ENCODE assay signal across 8 cellular contexts in the genomic region with DNA sequence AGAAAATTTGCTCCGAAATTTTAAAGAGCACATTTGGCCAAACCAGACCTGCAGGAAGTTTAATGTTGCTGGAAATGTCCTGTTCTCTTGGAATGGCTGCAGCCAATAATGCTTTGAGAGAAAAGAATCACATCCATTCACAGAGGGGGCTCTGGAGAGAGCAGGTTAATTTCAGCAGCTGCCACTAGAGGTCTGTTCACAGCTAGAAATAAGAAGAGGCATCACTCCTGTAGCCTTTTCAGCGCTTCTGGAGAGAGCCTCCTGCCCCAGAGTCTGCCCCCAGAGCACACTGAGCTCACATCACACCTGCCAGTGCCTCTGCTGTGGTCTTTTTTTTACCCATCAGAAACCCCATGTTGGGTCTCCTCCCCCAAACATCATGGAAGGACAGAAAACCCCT.
DNase-seq lines count a peak whose midpoint lies in the region; ATAC-seq and TF ChIP-seq lines count a peak whose summit lies in the region.

No MANE protein-coding gene starts in this region.

- H3K27ac ChIP-seq in VCaP: no peak overlapping the region

- TF ChIP-seq CTCF in GM12874 (IDR thresholded peaks at IDR 0.05; ENCODE audit: insufficient read depth, low read depth, low read length): peak; percentile 62
- TF ChIP-seq CTCF in VCaP (conservative IDR thresholded peaks at IDR 0.05): peak; percentile 79

- DNase-seq in A172 (ENCODE audit: low spot score): peak; percentile 40
- DNase-seq in left colon: no peak
- DNase-seq in stimulated activated CD4-positive, alpha-beta T cell treated with anti-CD3 and anti-CD28 coated beads, Interleukin-12 subunit alpha, Interleukin-12 subunit beta, amount 100 ng/mL, for 4 hours: no peak
- no peak for DNase-seq in NOMO-1 (lab: John Stamatoyannopoulos, UW; ENCODE audit: unreplicated experiment in 2 of 2)
- no peak for DNase-seq in activated CD8-positive, alpha-beta memory T cell treated with anti-CD3 and anti-CD28 coated beads for 24 hours

- intact Hi-C loops in left colon (cut with DNase I, micrococcal nuclease): no loop called here

- ATAC-seq in HG03460 (IDR thresholded peaks at IDR 0.05; ENCODE audit: unreplicated experiment): peak; percentile 68
- ATAC-seq in left colon: peak; percentile 34
